In the genomic region with DNA sequence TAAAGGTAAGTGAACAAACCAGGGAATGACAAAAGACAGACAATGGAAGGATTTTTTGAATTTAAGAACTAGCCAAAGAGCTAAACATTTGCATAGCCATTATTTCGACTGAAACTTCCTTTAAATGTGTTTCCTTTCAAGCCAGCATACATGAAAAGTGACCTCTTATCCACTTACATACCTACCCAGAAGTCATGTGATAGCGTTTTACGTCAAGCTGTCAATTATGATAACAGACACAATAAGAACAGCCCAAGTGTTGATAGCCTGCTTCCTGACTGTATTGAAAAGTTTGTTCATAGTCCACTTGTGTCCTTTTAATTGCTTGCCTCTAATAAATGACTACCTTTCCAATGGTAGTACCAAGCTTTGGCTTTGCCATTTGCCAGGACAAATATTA, we compare ENCODE assay signal across 16 cellular contexts.
A peak's percentile ranks its signal among the peaks of the same experiment; 100 is the strongest.
DNase-seq lines count a peak whose midpoint lies in the region; ATAC-seq and TF ChIP-seq lines count a peak whose summit lies in the region.
"Had no signal": no experiment of that assay in that cellular context is flagged by ENCODE, and none has a peak within 500 bp of the region (broad histone marks: within the 10 kb centered on the region; RNA-seq: fewer than 3 reads in every experiment).

No MANE protein-coding gene starts in this region.

- peaks cover 4% of the 10 kb centered on the region for H3K36me3 ChIP-seq in neuron (ENCODE audit: insufficient read depth, low read length)
- H3K36me3 ChIP-seq: thyroid gland had no signal

- H3K4me3 ChIP-seq in right cardiac atrium (ENCODE audit: low read length) (no peak overlapping the region), neuron (ENCODE audit: low read length) (no peak overlapping the region)
- H3K4me3 ChIP-seq: coronary artery, lower lobe of right lung, thyroid gland had no signal

- H3K27ac ChIP-seq in VCaP = peak overlapping the region; percentile 75
- no peak overlapping the region for H3K27ac ChIP-seq in right cardiac atrium (ENCODE audit: low read length)
- H3K27ac ChIP-seq: coronary artery, lower lobe of right lung, thyroid gland had no signal

- H3K9me3 ChIP-seq in right cardiac atrium (ENCODE audit: control insufficient read depth, low read length) (no peaks in the 10 kb centered on the region), neuron (ENCODE audit: low read length) (no peaks in the 10 kb centered on the region)
- H3K9me3 ChIP-seq: lower lobe of right lung, thyroid gland had no signal

- H2AFZ ChIP-seq in neuron (ENCODE audit: low read depth, low read length) = peak overlapping the region; percentile 15

- H3K4me1 ChIP-seq in right cardiac atrium (ENCODE audit: control insufficient read depth, insufficient read depth, low read length) = no peaks in the 10 kb centered on the region
- H3K4me1 ChIP-seq in neuron (ENCODE audit: insufficient read depth, low read length) = peaks cover 32% of the 10 kb centered on the region
- H3K4me1 ChIP-seq: lower lobe of right lung had no signal

- CTCF ChIA-PET in HEK293T (lab: Yijun Ruan, JAX) = no interaction called here

- ATAC-seq in right cardiac atrium (peak; percentile 74 to 95), GM19397 (IDR thresholded peaks at IDR 0.05; ENCODE audit: unreplicated experiment) (no peak)

- no peak for TF ChIP-seq CTCF in VCaP (conservative IDR thresholded peaks at IDR 0.05)

- intact Hi-C loops in right cardiac atrium (cut with DNase I) = loop anchor here in 1 of 4 donors (10.0 kb wide), 1 partner anchor 127 kb away; no protein-coding TSS in a partner anchor

- WGBS in right cardiac atrium = 47% methylated on average over 3 of the region's 3 CpGs

- DNase-seq in HEK293T (ENCODE audit: extremely low spot score) (no peak), right cardiac atrium (no peak), islet precursor cell (no peak), GM19238 (ENCODE audit: insufficient read length, low spot score) (no peak), mucosa of gallbladder (ENCODE audit: low spot score) (no peak)
- DNase-seq: activated B cell treated with CpG ODN at 0.5 μM for 24 hours; activated T-cell treated with anti-CD3 and anti-CD28 coated beads, Interleukin-2, amount 50 U/mL, for 48 hours; GDM1; lower lobe of right lung; NCI-H345; SHP77; thyroid gland had no signal

- POLR2A ChIA-PET in HEK293T (lab: Yijun Ruan, JAX) = no interaction called here

- no peaks in the 10 kb centered on the region for H3K27me3 ChIP-seq in right cardiac atrium (ENCODE audit: control insufficient read depth, insufficient read depth)
- no peaks in the 10 kb centered on the region for H3K27me3 ChIP-seq in neuron (ENCODE audit: insufficient read depth, low read length)
- H3K27me3 ChIP-seq: thyroid gland had no signal

TF ChIP-seq in HEK293T, 16 proteins besides CTCF, POLR2A, EP300 and RAD21:
- TF ChIP-seq ZNF384 (IDR thresholded peaks at IDR 0.05) = no peak
- TF ChIP-seq, protein P1, sequence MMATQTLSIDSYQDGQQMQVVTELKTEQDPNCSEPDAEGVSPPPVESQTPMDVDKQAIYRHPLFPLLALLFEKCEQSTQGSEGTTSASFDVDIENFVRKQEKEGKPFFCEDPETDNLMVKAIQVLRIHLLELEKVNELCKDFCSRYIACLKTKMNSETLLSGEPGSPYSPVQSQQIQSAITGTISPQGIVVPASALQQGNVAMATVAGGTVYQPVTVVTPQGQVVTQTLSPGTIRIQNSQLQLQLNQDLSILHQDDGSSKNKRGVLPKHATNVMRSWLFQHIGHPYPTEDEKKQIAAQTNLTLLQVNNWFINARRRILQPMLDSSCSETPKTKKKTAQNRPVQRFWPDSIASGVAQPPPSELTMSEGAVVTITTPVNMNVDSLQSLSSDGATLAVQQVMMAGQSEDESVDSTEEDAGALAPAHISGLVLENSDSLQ (IDR thresholded peaks at IDR 0.05) = 0 out of 2 replicates have a peak, but pooled peaks have one; percentile 9
